ENCODE assay signal across 8 cellular contexts in genomic region chr2:70302195-70302546, GRCh38. TPM values are rescaled to one million over a fixed set of nuclear protein-coding genes. Genes with fewer than 3 reads are reported as not detected.
DNase-seq lines count a peak whose midpoint lies in the region; ATAC-seq and TF ChIP-seq lines count a peak whose summit lies in the region.
"Not testable (repeated sequence)": the region's sequence is repeated elsewhere in the genome, so short reads cannot be mapped to it uniquely, and the experiment has no call there.

No MANE protein-coding gene starts in this region.

- H3K79me2 ChIP-seq in Loucy (ENCODE audit: insufficient read depth, low read length): peaks cover 30% of the 10 kb centered on the region

- not testable (repeated sequence) for H2AFZ ChIP-seq in Loucy (ENCODE audit: low read length)

- not testable (repeated sequence) for H3K4me2 ChIP-seq in Loucy (ENCODE audit: low read depth, low read length, poor library complexity, severe bottlenecking)

- H3K36me3 Mint-ChIP-seq in CD8-positive, alpha-beta memory T cell: peaks cover 5 to 32% (median 8%) of the 10 kb centered on the region in 3 donors
- peaks cover 31% of the 10 kb centered on the region for H3K36me3 Mint-ChIP-seq in activated CD4-positive, alpha-beta T cell treated with anti-CD3 and anti-CD28 coated beads, Interleukin-2, amount 10 ng/mL, durations not matched to agents 24 days and 14 days (ENCODE audit: low read depth)

- intact Hi-C loops in activated CD4-positive, alpha-beta T cell treated with anti-CD3 and anti-CD28 coated beads, Interleukin-2, amount 10 ng/mL, durations not matched to agents 24 days and 14 days (cut with micrococcal nuclease): loop anchor here (2.0 to 10.0 kb wide), 5 partner anchors 53 to 553 kb away; partner anchors contain the start of genes TGFA and TIA1
- intact Hi-C loops in body of pancreas (cut with DNase I): not testable (repeated sequence)
- intact Hi-C loops in upper lobe of right lung (cut with DNase I): loop anchor here (10.0 kb wide), 1 partner anchor 387 kb away; the partner anchor contains the start of gene MXD1

- H3K27me3 ChIP-seq in CD8-positive, alpha-beta memory T cell (ENCODE audit: insufficient read depth, low read length, poor library complexity, severe bottlenecking); Loucy (ENCODE audit: insufficient read depth, low read length, poor library complexity, severe bottlenecking); body of pancreas; mucosa of rectum (ENCODE audit: control insufficient read depth in 2 of 2, insufficient read depth in 2 of 2, low read length in 2 of 2); rectal smooth muscle tissue (ENCODE audit: control insufficient read depth, insufficient read depth, low read length); upper lobe of right lung: not testable (repeated sequence)

- H3K4me1 ChIP-seq in CD8-positive, alpha-beta memory T cell (ENCODE audit: insufficient read depth, low read length): peaks cover 19% of the 10 kb centered on the region
- not testable (repeated sequence) for H3K4me1 ChIP-seq in Loucy (ENCODE audit: insufficient read depth, low read length, poor library complexity, severe bottlenecking); mucosa of rectum (ENCODE audit: control insufficient read depth in 2 of 2, insufficient read depth in 2 of 2, low read length in 2 of 2); rectal smooth muscle tissue (ENCODE audit: control insufficient read depth, insufficient read depth, low read length); upper lobe of right lung
- H3K4me1 ChIP-seq in body of pancreas: peaks cover 20% of the 10 kb centered on the region

- H3F3A ChIP-seq in Loucy (ENCODE audit: low read depth): not testable (repeated sequence)

- not testable (repeated sequence) for H3K9me3 Mint-ChIP-seq in CD8-positive, alpha-beta memory T cell; activated CD4-positive, alpha-beta T cell treated with anti-CD3 and anti-CD28 coated beads, Interleukin-2, amount 10 ng/mL, durations not matched to agents 24 days and 14 days

- not testable (repeated sequence) for H4K20me1 ChIP-seq in Loucy (ENCODE audit: insufficient read depth, low read length, poor library complexity, severe bottlenecking)

- H3K9ac ChIP-seq in Loucy (ENCODE audit: low read depth, low read length, poor library complexity, severe bottlenecking) (peak overlapping the region; percentile 86), mucosa of rectum (ENCODE audit: low read depth in 1 of 2, low read length in 2 of 2) (peak overlapping the region in 1 of 2 donors; percentile 93)
- not testable (repeated sequence) for H3K9ac ChIP-seq in rectal smooth muscle tissue (ENCODE audit: low read length)

- CTCF ChIA-PET in CD8-positive, alpha-beta memory T cell (lab: Charles Lee): interaction anchor here (0.6 to 4.9 kb wide), 25 partner anchors 9 to 865 kb away, joined by 3 to 70 read pairs (median 4); partner anchors contain the start of genes C2orf42, MXD1, NFU1 and PCYOX1

- not testable (repeated sequence) for H3K4me3 ChIP-seq in CD8-positive, alpha-beta memory T cell (ENCODE audit: low read length)
- H3K4me3 ChIP-seq in Loucy (ENCODE audit: low read length, poor library complexity, severe bottlenecking) (peak overlapping the region; percentile 81), body of pancreas (peak overlapping the region in 1 of 2 donors; percentile 88), fibroblast of the aortic adventitia (ENCODE audit: low read depth, low read length) (peak overlapping the region; percentile 22), mucosa of rectum (ENCODE audit: low read length in 2 of 2) (peak overlapping the region; percentile 17 to 91), rectal smooth muscle tissue (ENCODE audit: low read length) (peak overlapping the region; percentile 93), upper lobe of right lung (peak overlapping the region; percentile 86)

- TF ChIP-seq POLR2A in body of pancreas (IDR thresholded peaks at IDR 0.05): not testable (repeated sequence)

- POLR2A ChIA-PET in CD8-positive, alpha-beta memory T cell (lab: Charles Lee): interaction anchor here (1.4 to 1.5 kb wide), 3 partner anchors 9 to 389 kb away, joined by 8 to 11 read pairs (median 9); partner anchors contain the start of genes MXD1 and SNRPG

- not testable (repeated sequence) for H3K9me3 ChIP-seq in CD8-positive, alpha-beta memory T cell (ENCODE audit: low read length); Loucy (ENCODE audit: insufficient read depth, low read depth, low read length); body of pancreas; mucosa of rectum (ENCODE audit: control insufficient read depth in 2 of 2, low read length in 2 of 2); upper lobe of right lung

- H3K36me3 ChIP-seq in CD8-positive, alpha-beta memory T cell (ENCODE audit: insufficient read depth, low read length); body of pancreas (replicated peaks in 1 of 2; ENCODE audit: insufficient read depth in 1 of 2, low read depth in 2 of 2); rectal smooth muscle tissue (ENCODE audit: control insufficient read depth, insufficient read depth, low read length): not testable (repeated sequence)
- H3K36me3 ChIP-seq in Loucy (ENCODE audit: insufficient read depth, low read length) (peaks cover 10% of the 10 kb centered on the region; the same call in 1 of the 2 replicates), mucosa of rectum (ENCODE audit: control insufficient read depth in 2 of 2, insufficient read depth in 2 of 2, low read length in 2 of 2) (peaks cover 8 to 17% of the 10 kb centered on the region in 2 donors), upper lobe of right lung (peaks cover 27% of the 10 kb centered on the region)

- ATAC-seq in body of pancreas, upper lobe of right lung: not testable (repeated sequence)

- not testable (repeated sequence) for H3K27ac ChIP-seq in CD8-positive, alpha-beta memory T cell (ENCODE audit: low read depth, low read length); mucosa of rectum (ENCODE audit: low read depth in 2 of 2, low read length in 2 of 2); rectal smooth muscle tissue (ENCODE audit: low read depth, low read length); upper lobe of right lung
- peak overlapping the region in 3 of 4 donors; percentile 89 to 95 (median 93) for H3K27ac ChIP-seq in body of pancreas

- DNase-seq in CD8-positive, alpha-beta memory T cell; activated CD4-positive, alpha-beta T cell treated with anti-CD3 and anti-CD28 coated beads, Interleukin-2, amount 10 ng/mL, durations not matched to agents 24 days and 14 days; body of pancreas; fibroblast of the aortic adventitia (ENCODE audit: low read depth); upper lobe of right lung: not testable (repeated sequence)

- peaks cover 27 to 37% (median 28%) of the 10 kb centered on the region in 3 donors for H3K4me1 Mint-ChIP-seq in CD8-positive, alpha-beta memory T cell
- peaks cover 33% of the 10 kb centered on the region for H3K4me1 Mint-ChIP-seq in activated CD4-positive, alpha-beta T cell treated with anti-CD3 and anti-CD28 coated beads, Interleukin-2, amount 10 ng/mL, durations not matched to agents 24 days and 14 days

- H3K27me3 Mint-ChIP-seq in CD8-positive, alpha-beta memory T cell; activated CD4-positive, alpha-beta T cell treated with anti-CD3 and anti-CD28 coated beads, Interleukin-2, amount 10 ng/mL, durations not matched to agents 24 days and 14 days: not testable (repeated sequence)

- peak overlapping the region in 6 of 7 donors; percentile 89 to 96 (median 93) for H3K4me3 Mint-ChIP-seq in CD8-positive, alpha-beta memory T cell
- peak overlapping the region; percentile 91 for H3K4me3 Mint-ChIP-seq in activated CD4-positive, alpha-beta T cell treated with anti-CD3 and anti-CD28 coated beads, Interleukin-2, amount 10 ng/mL, durations not matched to agents 24 days and 14 days

- WGBS in body of pancreas, 2 donors: 27 to 36% methylated on average over 11 of the region's 11 CpGs

- peak overlapping the region in 4 of 8 donors; percentile 58 to 86 (median 68) for H3K27ac Mint-ChIP-seq in CD8-positive, alpha-beta memory T cell
- H3K27ac Mint-ChIP-seq in activated CD4-positive, alpha-beta T cell treated with anti-CD3 and anti-CD28 coated beads, Interleukin-2, amount 10 ng/mL, durations not matched to agents 24 days and 14 days: peak overlapping the region; percentile 93

- not testable (repeated sequence) for H3K9me2 ChIP-seq in Loucy (replicated peaks; ENCODE audit: low read depth, low read length)

- not testable (repeated sequence) for TF ChIP-seq CTCF in Loucy (conservative IDR thresholded peaks at IDR 0.05; ENCODE audit: low read length); fibroblast of the aortic adventitia (IDR thresholded peaks at IDR 0.05; ENCODE audit: insufficient read depth, low read length); upper lobe of right lung (IDR thresholded peaks at IDR 0.05)
- peak in 1 of 7 experiments; percentile 39 for TF ChIP-seq CTCF in body of pancreas (IDR thresholded peaks at IDR 0.05)

RNA-seq across cellular contexts. Expression of gene FAM136A, which starts 0.3 kb away (rescaled TPM):
- 100 to 1,000 TPM in 1 of 2 experiments, 10 to 100 TPM in 1; 99.4 to 102 TPM for total RNA-seq in CD8-positive, alpha-beta memory T cell
- 41.3 TPM for polyA plus RNA-seq in CD8-positive, alpha-beta memory T cell
- 85.5 and 89.7 TPM in 2 replicates for total RNA-seq in activated CD4-positive, alpha-beta T cell treated with anti-CD3 and anti-CD28 coated beads, Interleukin-2, amount 10 ng/mL, durations not matched to agents 24 days and 14 days
- total RNA-seq in body of pancreas (10 to 100 TPM; 44.5 to 47.5 TPM), fibroblast of the aortic adventitia (ENCODE audit: low replicate concordance) (35.5 and 36.6 TPM in 2 replicates), upper lobe of right lung (21.7 TPM)

RNA-seq across cellular contexts. Expression of gene SNRPG, which starts 8.6 kb away (rescaled TPM):
- total RNA-seq in CD8-positive, alpha-beta memory T cell: 100 to 1,000 TPM; 497 to 551 TPM
- polyA plus RNA-seq in CD8-positive, alpha-beta memory T cell: 267 TPM
- 401 and 424 TPM in 2 replicates for total RNA-seq in activated CD4-positive, alpha-beta T cell treated with anti-CD3 and anti-CD28 coated beads, Interleukin-2, amount 10 ng/mL, durations not matched to agents 24 days and 14 days
- 10 to 100 TPM; 20.2 to 73.2 TPM for total RNA-seq in body of pancreas
- 201 and 217 TPM in 2 replicates for total RNA-seq in fibroblast of the aortic adventitia (ENCODE audit: low replicate concordance)
- total RNA-seq in upper lobe of right lung: 96.8 TPM

RNA-seq across cellular contexts. Expression of gene PCYOX1, which starts 44.2 kb away (rescaled TPM):
- total RNA-seq in CD8-positive, alpha-beta memory T cell: 10 to 100 TPM; 15.2 to 18.8 TPM
- 27.7 TPM for polyA plus RNA-seq in CD8-positive, alpha-beta memory T cell
- 12.8 and 16.4 TPM in 2 replicates for total RNA-seq in activated CD4-positive, alpha-beta T cell treated with anti-CD3 and anti-CD28 coated beads, Interleukin-2, amount 10 ng/mL, durations not matched to agents 24 days and 14 days
- total RNA-seq in body of pancreas (10 to 100 TPM; 24.9 to 25.4 TPM), fibroblast of the aortic adventitia (ENCODE audit: low replicate concordance) (75.5 and 130 TPM in 2 replicates), upper lobe of right lung (157 TPM)

RNA-seq across cellular contexts. Expression of gene TIA1, which starts 53.7 kb away (rescaled TPM):
- total RNA-seq in CD8-positive, alpha-beta memory T cell: 10 to 100 TPM; 88.1 to 98.7 TPM
- polyA plus RNA-seq in CD8-positive, alpha-beta memory T cell: 46.8 TPM
- 104 and 105 TPM in 2 replicates for total RNA-seq in activated CD4-positive, alpha-beta T cell treated with anti-CD3 and anti-CD28 coated beads, Interleukin-2, amount 10 ng/mL, durations not matched to agents 24 days and 14 days
- total RNA-seq in body of pancreas (100 to 1,000 TPM in 1 of 2 donors, 10 to 100 TPM in 1; 96.6 to 130 TPM), fibroblast of the aortic adventitia (ENCODE audit: low replicate concordance) (79.0 and 117 TPM in 2 replicates), upper lobe of right lung (110 TPM)
